ENCODE assay signal across 12 cellular contexts in genomic region chr4:30968926-30969325, GRCh38.
"Had no signal": no experiment of that assay in that cellular context is flagged by ENCODE, and none has a peak within 500 bp of the region (broad histone marks: within the 10 kb centered on the region; RNA-seq: fewer than 3 reads in every experiment).

No MANE protein-coding gene starts in this region.

- H3K9me3 Mint-ChIP-seq: activated T-helper 1 cell treated with anti-CD3 and anti-CD28 coated beads, Interleukin-12 subunit alpha, Interleukin-12 subunit beta, Interleukin-2, Interleukin-4 antibody, amounts not matched to agents 30 ng/mL and 10 ng/mL and 1 ng/mL, durations not matched to agents 14 hours and 24 hours and 36 hours; endodermal cell; nephron progenitor cell had no signal

- H3K36me3 Mint-ChIP-seq: stimulated activated effector memory CD8-positive, alpha-beta T cell treated with anti-CD3 and anti-CD28 coated beads, Interleukin-12 subunit alpha, Interleukin-12 subunit beta, amount 100 ng/mL, for 72 hours had no signal

- H3K4me3 Mint-ChIP-seq: activated T-helper 1 cell treated with anti-CD3 and anti-CD28 coated beads, Interleukin-12 subunit alpha, Interleukin-12 subunit beta, Interleukin-2, Interleukin-4 antibody, amounts not matched to agents 30 ng/mL and 10 ng/mL and 1 ng/mL, durations not matched to agents 14 hours and 24 hours and 36 hours; endodermal cell; nephron progenitor cell; stimulated activated effector memory CD8-positive, alpha-beta T cell treated with anti-CD3 and anti-CD28 coated beads, Interleukin-12 subunit alpha, Interleukin-12 subunit beta, amount 100 ng/mL, for 72 hours; T-helper 2 cell treated with Interferon-gamma antibody and Interleukin-4, amounts not matched to agents 5 μg/mL and 100 μg/mL, for 36 hours had no signal

- DNase-seq: activated CD4-positive, alpha-beta T cell treated with anti-CD3 and anti-CD28 coated beads, Interleukin-2, amount 50 U/mL, for 1 hour; activated naive CD4-positive, alpha-beta T cell treated with Interleukin-2 at 50 U/mL for 16 hours; endodermal cell; erythroblast; kidney; left ventricle myocardium inferior; nephron progenitor cell; ovary; thyroid gland had no signal

- H3K27ac Mint-ChIP-seq: activated T-helper 1 cell treated with anti-CD3 and anti-CD28 coated beads, Interleukin-12 subunit alpha, Interleukin-12 subunit beta, Interleukin-2, Interleukin-4 antibody, amounts not matched to agents 30 ng/mL and 10 ng/mL and 1 ng/mL, durations not matched to agents 14 hours and 24 hours and 36 hours; endodermal cell; nephron progenitor cell; stimulated activated effector memory CD8-positive, alpha-beta T cell treated with anti-CD3 and anti-CD28 coated beads, Interleukin-12 subunit alpha, Interleukin-12 subunit beta, amount 100 ng/mL, for 72 hours; T-helper 2 cell treated with Interferon-gamma antibody and Interleukin-4, amounts not matched to agents 5 μg/mL and 100 μg/mL, for 36 hours had no signal

- H3K4me1 Mint-ChIP-seq: nephron progenitor cell; stimulated activated effector memory CD8-positive, alpha-beta T cell treated with anti-CD3 and anti-CD28 coated beads, Interleukin-12 subunit alpha, Interleukin-12 subunit beta, amount 100 ng/mL, for 72 hours had no signal

- H3K27ac ChIP-seq: left ventricle myocardium inferior, ovary, thyroid gland had no signal
